In the genomic region with DNA sequence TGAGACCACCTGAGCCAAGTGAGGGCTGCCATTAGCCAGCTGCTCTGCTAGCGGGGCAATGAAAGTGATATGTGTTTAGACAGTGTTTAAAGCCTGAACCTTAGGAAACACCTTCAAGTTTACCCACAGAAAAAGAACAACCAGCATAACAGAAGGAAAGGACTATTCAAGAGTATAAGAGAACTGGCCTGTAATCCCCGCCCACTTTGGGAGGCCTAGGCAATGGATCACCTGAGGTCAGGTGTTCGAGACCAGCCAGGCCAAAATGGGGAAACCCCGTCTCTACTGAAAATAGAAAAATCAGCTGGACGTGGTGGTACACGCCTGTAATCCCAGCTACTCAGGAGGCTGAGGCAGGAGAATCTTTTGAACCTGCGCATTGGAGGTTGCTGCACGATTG, we compare ENCODE assay signal across 16 cellular contexts.
"Had no signal": no experiment of that assay in that cellular context is flagged by ENCODE, and none has a peak within 500 bp of the region (broad histone marks: within the 10 kb centered on the region; RNA-seq: fewer than 3 reads in every experiment).

No MANE protein-coding gene starts in this region.

- H3K36me3 ChIP-seq: esophagus muscularis mucosa, gastroesophageal sphincter, heart right ventricle, left lung, lower lobe of right lung had no signal

- H3K4me3 Mint-ChIP-seq: mesothelial cell of epicardium had no signal

- H3K27me3 ChIP-seq: dorsolateral prefrontal cortex, esophagus muscularis mucosa, foreskin keratinocyte, gastroesophageal sphincter, left lung had no signal

- H3K27ac Mint-ChIP-seq: mesothelial cell of epicardium had no signal

- H3K36me3 Mint-ChIP-seq: mesothelial cell of epicardium had no signal

- H3K4me1 ChIP-seq: foreskin keratinocyte, gastroesophageal sphincter, heart right ventricle, left lung, lower lobe of right lung had no signal

- DNase-seq: dermis blood vessel endothelial cell; dorsolateral prefrontal cortex; effector CD4-positive, alpha-beta T cell; effector memory CD4-positive, alpha-beta T cell; foreskin keratinocyte; heart right ventricle; hippocampal formation; left cardiac atrium; left lung; left ventricle myocardium superior; lower lobe of right lung; mesenchymal stem cell had no signal

- H3K27ac ChIP-seq: coronary artery, dorsolateral prefrontal cortex, esophagus muscularis mucosa, foreskin keratinocyte, gastroesophageal sphincter, heart right ventricle, left lung, lower lobe of right lung had no signal

- ATAC-seq: foreskin keratinocyte, gastroesophageal sphincter, heart right ventricle, left cardiac atrium, left lung, left ventricle myocardium superior, lower lobe of right lung had no signal

- H3K4me1 Mint-ChIP-seq: mesothelial cell of epicardium had no signal

- H3K9me3 ChIP-seq: esophagus muscularis mucosa, gastroesophageal sphincter, lower lobe of right lung had no signal

- H3K4me3 ChIP-seq: coronary artery, dorsolateral prefrontal cortex, esophagus muscularis mucosa, gastroesophageal sphincter, heart right ventricle, left lung, lower lobe of right lung had no signal
